ENCODE assay signal across 18 cellular contexts in genomic region chr1:8062861-8063260, GRCh38.
"Had no signal": no experiment of that assay in that cellular context is flagged by ENCODE, and none has a peak within 500 bp of the region (broad histone marks: within the 10 kb centered on the region; RNA-seq: fewer than 3 reads in every experiment).

No MANE protein-coding gene starts in this region.

- H3K9me3 ChIP-seq: neutrophil had no signal

- H3K9me3 Mint-ChIP-seq: activated naive CD4-positive, alpha-beta T cell treated with anti-CD3 and anti-CD28 coated beads, Interleukin-2, amount 10 ng/mL, durations not matched to agents 7 days and 5 days; activated T-cell treated with anti-CD3 and anti-CD28 coated beads, Interleukin-2, amount 50 U/mL, for 24 hours; dendritic cell treated with granulocyte-macrophage colony-stimulating factor and Interleukin-4, amounts not matched to agents 40 ng/mL and 50 ng/mL, for 4 days; natural killer cell treated with Interleukin-12 subunit alpha and Interleukin-12 subunit beta and Interleukin-15 and Interleukin-18, amount 100 ng/mL, for 72 hours had no signal

- H3K27ac ChIP-seq: neutrophil had no signal

- ATAC-seq: activated CD8-positive, alpha-beta T cell treated with anti-CD3 and anti-CD28 coated beads, Interleukin-2, amount 10 ng/mL, durations not matched to agents 7 days and 5 days; natural killer cell treated with Interleukin-12 subunit alpha and Interleukin-12 subunit beta and Interleukin-15 and Interleukin-18, amount 100 ng/mL, for 72 hours had no signal

- H3K4me1 Mint-ChIP-seq: activated naive CD4-positive, alpha-beta T cell treated with anti-CD3 and anti-CD28 coated beads, Interleukin-2, amount 10 ng/mL, durations not matched to agents 7 days and 5 days had no signal

- H3K36me3 ChIP-seq: neutrophil had no signal

- DNase-seq: activated CD4-positive, alpha-beta T cell treated with anti-CD3 and anti-CD28 coated beads for 48 hours; activated CD4-positive, CD25-positive, alpha-beta regulatory T cell; activated CD8-positive, alpha-beta T cell treated with anti-CD3 and anti-CD28 coated beads, Interleukin-2, amount 10 ng/mL, durations not matched to agents 7 days and 5 days; activated naive CD4-positive, alpha-beta T cell treated with anti-CD3 and anti-CD28 coated beads, Interleukin-2, amount 10 ng/mL, durations not matched to agents 7 days and 5 days; activated T-cell treated with anti-CD3 and anti-CD28 coated beads, Interleukin-2, amount 50 U/mL, for 24 hours; aorta; cerebellar nuclear complex; effector CD8-positive, alpha-beta T cell; hippocampal formation; left cardiac atrium; stimulated activated CD4-positive, alpha-beta T cell treated with anti-CD3 and anti-CD28 coated beads, Interleukin-12 subunit alpha, Interleukin-12 subunit beta, amount 100 ng/mL, for 4 hours; stimulated activated CD4-positive, alpha-beta T cell treated with anti-CD3 and anti-CD28 coated beads, Interleukin-1b, Interleukin-23, amount 100 ng/mL, for 48 hours; stimulated activated CD8-positive, alpha-beta memory T cell treated with anti-CD3 and anti-CD28 coated beads, Interleukin-4, amount 100 ng/mL, for 48 hours; stimulated activated naive CD4-positive, alpha-beta T cell had no signal

- H3K4me3 Mint-ChIP-seq: activated CD8-positive, alpha-beta T cell treated with anti-CD3 and anti-CD28 coated beads, Interleukin-2, amount 10 ng/mL, durations not matched to agents 7 days and 5 days; activated naive CD4-positive, alpha-beta T cell treated with anti-CD3 and anti-CD28 coated beads, Interleukin-2, amount 10 ng/mL, durations not matched to agents 7 days and 5 days; activated T-cell treated with anti-CD3 and anti-CD28 coated beads, Interleukin-2, amount 50 U/mL, for 24 hours; dendritic cell treated with granulocyte-macrophage colony-stimulating factor and Interleukin-4, amounts not matched to agents 40 ng/mL and 50 ng/mL, for 4 days; natural killer cell treated with Interleukin-12 subunit alpha and Interleukin-12 subunit beta and Interleukin-15 and Interleukin-18, amount 100 ng/mL, for 72 hours; type B pancreatic cell had no signal

- H3K27ac Mint-ChIP-seq: activated CD8-positive, alpha-beta T cell treated with anti-CD3 and anti-CD28 coated beads, Interleukin-2, amount 10 ng/mL, durations not matched to agents 7 days and 5 days; activated naive CD4-positive, alpha-beta T cell treated with anti-CD3 and anti-CD28 coated beads, Interleukin-2, amount 10 ng/mL, durations not matched to agents 7 days and 5 days; activated T-cell treated with anti-CD3 and anti-CD28 coated beads, Interleukin-2, amount 50 U/mL, for 24 hours; dendritic cell treated with granulocyte-macrophage colony-stimulating factor and Interleukin-4, amounts not matched to agents 40 ng/mL and 50 ng/mL, for 4 days; natural killer cell treated with Interleukin-12 subunit alpha and Interleukin-12 subunit beta and Interleukin-15 and Interleukin-18, amount 100 ng/mL, for 72 hours; type B pancreatic cell had no signal

- H3K36me3 Mint-ChIP-seq: activated naive CD4-positive, alpha-beta T cell treated with anti-CD3 and anti-CD28 coated beads, Interleukin-2, amount 10 ng/mL, durations not matched to agents 7 days and 5 days; natural killer cell treated with Interleukin-12 subunit alpha and Interleukin-12 subunit beta and Interleukin-15 and Interleukin-18, amount 100 ng/mL, for 72 hours had no signal

- H3K27me3 Mint-ChIP-seq: type B pancreatic cell had no signal
